In genomic region chr19:49892716-49893115, GRCh38 we compare ENCODE assay signal across 19 cellular contexts. TPM values are rescaled to one million over a fixed set of nuclear protein-coding genes. Genes with fewer than 3 reads are reported as not detected.
DNase-seq lines count a peak whose midpoint lies in the region; ATAC-seq and TF ChIP-seq lines count a peak whose summit lies in the region.
"Had no signal": no experiment of that assay in that cellular context is flagged by ENCODE, and none has a peak within 500 bp of the region (broad histone marks: within the 10 kb centered on the region; RNA-seq: fewer than 3 reads in every experiment).

No MANE protein-coding gene starts in this region.

- no peak for DNase-seq in activated naive CD4-positive, alpha-beta T cell treated with anti-CD3 and anti-CD28 coated beads, Interleukin-2, amount 10 ng/mL, durations not matched to agents 7 days and 5 days
- DNase-seq in activated naive CD4-positive, alpha-beta T cell (lab: John Stamatoyannopoulos, UW): no peak
- no peak for DNase-seq in central memory CD8-positive, alpha-beta T cell (ENCODE audit: low spot score in 2 of 2)
- DNase-seq in stimulated activated naive B cell treated with anti-CD40 and anti-IgM and Interleukin-4, amounts not matched to agents 10 μg/mL and 1 μg/mL and 100 μg/mL, for 72 hours: no peak
- DNase-seq in GM23248: no peak
- no peak for DNase-seq in NCI-H1436 (lab: John Stamatoyannopoulos, UW)
- DNase-seq: activated CD8-positive, alpha-beta memory T cell treated with anti-CD3 and anti-CD28 coated beads, Interleukin-2, amount 50 U/mL, for 4 hours; H9; left cardiac atrium; naive thymus-derived CD8-positive, alpha-beta T cell; NCI-H510A; stimulated activated CD4-positive, alpha-beta T cell treated with anti-CD3 and anti-CD28 coated beads, Interleukin-15, amount 100 ng/mL, for 24 hours; T1000 had no signal

- H2AFZ ChIP-seq in OCI-LY3 (ENCODE audit: low read depth, low read length): no peak overlapping the region
- no peak overlapping the region for H2AFZ ChIP-seq in GM23248

- H3K9me2 ChIP-seq in GM23248 (ENCODE audit: insufficient read depth): no peaks in the 10 kb centered on the region

- no peaks in the 10 kb centered on the region for H3K9me3 Mint-ChIP-seq in activated naive CD4-positive, alpha-beta T cell treated with anti-CD3 and anti-CD28 coated beads, Interleukin-2, amount 10 ng/mL, durations not matched to agents 7 days and 5 days
- no peaks in the 10 kb centered on the region for H3K9me3 Mint-ChIP-seq in central memory CD8-positive, alpha-beta T cell
- peaks cover 11 to 19% of the 10 kb centered on the region in 2 donors for H3K9me3 Mint-ChIP-seq in stimulated activated naive B cell treated with anti-CD40 and anti-IgM and Interleukin-4, amounts not matched to agents 10 μg/mL and 1 μg/mL and 100 μg/mL, for 72 hours
- H3K9me3 Mint-ChIP-seq: naive thymus-derived CD8-positive, alpha-beta T cell had no signal

- no peak overlapping the region for H3K27ac Mint-ChIP-seq in activated naive CD4-positive, alpha-beta T cell treated with anti-CD3 and anti-CD28 coated beads, Interleukin-2, amount 10 ng/mL, durations not matched to agents 7 days and 5 days
- peak overlapping the region; percentile 70 for H3K27ac Mint-ChIP-seq in central memory CD8-positive, alpha-beta T cell (ENCODE audit: low read depth)
- peak overlapping the region; percentile 96 for H3K27ac Mint-ChIP-seq in stimulated activated naive B cell treated with anti-CD40 and anti-IgM and Interleukin-4, amounts not matched to agents 10 μg/mL and 1 μg/mL and 100 μg/mL, for 72 hours

- peak overlapping the region; percentile 50; the same call in 1 of the 2 replicates for H3K9ac ChIP-seq in OCI-LY3 (ENCODE audit: low read length)
- no peak overlapping the region for H3K9ac ChIP-seq in GM23248

- peaks cover 44% of the 10 kb centered on the region for H3K79me2 ChIP-seq in OCI-LY3 (ENCODE audit: low read length)
- no peaks in the 10 kb centered on the region for H3K79me2 ChIP-seq in GM23248 (ENCODE audit: insufficient read depth)

- H3K9me3 ChIP-seq in OCI-LY3 (ENCODE audit: insufficient read depth, low read length) (no peaks in the 10 kb centered on the region), GM23248 (ENCODE audit: low read depth) (no peaks in the 10 kb centered on the region)

- H3K36me3 ChIP-seq in OCI-LY3 (replicated peaks; ENCODE audit: low read depth, low read length) (peaks cover 66% of the 10 kb centered on the region), GM23248 (ENCODE audit: low read depth) (no peaks in the 10 kb centered on the region)

- no peaks in the 10 kb centered on the region for H3F3A ChIP-seq in GM23248 (ENCODE audit: insufficient read depth)

- H3K4me2 ChIP-seq in OCI-LY3 (ENCODE audit: low read length) (peak overlapping the region; percentile 57), GM23248 (ENCODE audit: unreplicated experiment) (no peak overlapping the region)

- 44 to 68% methylated on average over 1 of the region's 1 CpG for WGBS in GM23248 (ENCODE audit: low coverage in 1 of 2, low lambda C conversion rate in 2 of 2, missing lambda C conversion rate in 2 of 2), 2 experiments

- H4K20me1 ChIP-seq in OCI-LY3 (ENCODE audit: insufficient read depth, low read length) (peaks cover 41% of the 10 kb centered on the region), GM23248 (ENCODE audit: insufficient read depth) (no peaks in the 10 kb centered on the region)

- TF ChIP-seq CTCF in OCI-LY3 (IDR thresholded peaks at IDR 0.05; ENCODE audit: low read depth, low read length): no peak

- ATAC-seq in central memory CD8-positive, alpha-beta T cell (replicated peaks; ENCODE audit: extremely low read depth, poor library complexity, severe bottlenecking): no peak
- ATAC-seq in stimulated activated naive B cell treated with anti-CD40 and anti-IgM and Interleukin-4, amounts not matched to agents 10 μg/mL and 1 μg/mL and 100 μg/mL, for 72 hours (replicated peaks): no peak
- ATAC-seq in HG03135 (IDR thresholded peaks at IDR 0.05; ENCODE audit: unreplicated experiment): no peak
- ATAC-seq: activated CD4-positive, CD25-positive, alpha-beta regulatory T cell treated with anti-CD3 and anti-CD28 coated beads, Interleukin-2, amount 50 U/mL, for 24 hours; left cardiac atrium; naive thymus-derived CD8-positive, alpha-beta T cell; sciatic nerve had no signal

- CTCF ChIA-PET in activated naive CD4-positive, alpha-beta T cell treated with anti-CD3 and anti-CD28 coated beads, Interleukin-2, amount 10 ng/mL, durations not matched to agents 7 days and 5 days (lab: Charles Lee): no interaction called here

- H3K4me1 Mint-ChIP-seq in activated naive CD4-positive, alpha-beta T cell treated with anti-CD3 and anti-CD28 coated beads, Interleukin-2, amount 10 ng/mL, durations not matched to agents 7 days and 5 days: peaks cover 37% of the 10 kb centered on the region
- peaks cover 18% of the 10 kb centered on the region for H3K4me1 Mint-ChIP-seq in central memory CD8-positive, alpha-beta T cell
- peaks cover 60 to 89% of the 10 kb centered on the region in 2 donors for H3K4me1 Mint-ChIP-seq in stimulated activated naive B cell treated with anti-CD40 and anti-IgM and Interleukin-4, amounts not matched to agents 10 μg/mL and 1 μg/mL and 100 μg/mL, for 72 hours

- peak overlapping the region; percentile 26 for H3K4me3 Mint-ChIP-seq in activated naive CD4-positive, alpha-beta T cell treated with anti-CD3 and anti-CD28 coated beads, Interleukin-2, amount 10 ng/mL, durations not matched to agents 7 days and 5 days
- H3K4me3 Mint-ChIP-seq in central memory CD8-positive, alpha-beta T cell: no peak overlapping the region
- peak overlapping the region; percentile 95 to 99 for H3K4me3 Mint-ChIP-seq in stimulated activated naive B cell treated with anti-CD40 and anti-IgM and Interleukin-4, amounts not matched to agents 10 μg/mL and 1 μg/mL and 100 μg/mL, for 72 hours
- H3K4me3 Mint-ChIP-seq: brain, H9 had no signal

- in situ Hi-C loops in GM23248 (cut with MboI): no loop called here

- H3K27ac ChIP-seq in OCI-LY3 (ENCODE audit: low read length) (peak overlapping the region; percentile 87), GM23248 (no peak overlapping the region)

- H3K36me3 Mint-ChIP-seq in activated naive CD4-positive, alpha-beta T cell treated with anti-CD3 and anti-CD28 coated beads, Interleukin-2, amount 10 ng/mL, durations not matched to agents 7 days and 5 days: peaks cover 2% of the 10 kb centered on the region
- peaks cover 11% of the 10 kb centered on the region for H3K36me3 Mint-ChIP-seq in central memory CD8-positive, alpha-beta T cell (ENCODE audit: insufficient read depth)
- H3K36me3 Mint-ChIP-seq in stimulated activated naive B cell treated with anti-CD40 and anti-IgM and Interleukin-4, amounts not matched to agents 10 μg/mL and 1 μg/mL and 100 μg/mL, for 72 hours: peaks cover 80 to 95% of the 10 kb centered on the region in 2 donors

- peaks cover 43% of the 10 kb centered on the region for H3K27me3 Mint-ChIP-seq in activated naive CD4-positive, alpha-beta T cell treated with anti-CD3 and anti-CD28 coated beads, Interleukin-2, amount 10 ng/mL, durations not matched to agents 7 days and 5 days
- no peaks in the 10 kb centered on the region for H3K27me3 Mint-ChIP-seq in central memory CD8-positive, alpha-beta T cell
- no peaks in the 10 kb centered on the region for H3K27me3 Mint-ChIP-seq in stimulated activated naive B cell treated with anti-CD40 and anti-IgM and Interleukin-4, amounts not matched to agents 10 μg/mL and 1 μg/mL and 100 μg/mL, for 72 hours
- H3K27me3 Mint-ChIP-seq: naive thymus-derived CD8-positive, alpha-beta T cell had no signal

- no peaks in the 10 kb centered on the region for H3K27me3 ChIP-seq in OCI-LY3 (ENCODE audit: low read depth, low read length)
- H3K27me3 ChIP-seq in GM23248 (replicated peaks; ENCODE audit: insufficient read depth): no peaks in the 10 kb centered on the region

- H3K4me1 ChIP-seq in OCI-LY3 (ENCODE audit: low read length): peaks cover 74% of the 10 kb centered on the region
- H3K4me1 ChIP-seq in GM23248 (ENCODE audit: insufficient read depth): peaks cover 4% of the 10 kb centered on the region; the same call in 1 of the 2 replicates

- H3K4me3 ChIP-seq in OCI-LY3 (ENCODE audit: low read length) (peak overlapping the region; percentile 64), GM23248 (no peak overlapping the region)

RNA-seq across cellular contexts. Expression of gene IL4I1, which starts 4.0 kb away (rescaled TPM):
- total RNA-seq in GM23248 (2014; rRNA removed; shearing (Covaris generic)): not detected in 2 replicates
- 0.66 and 0.91 TPM in 2 replicates for polyA plus RNA-seq in GM23248 (2016; fragmentation: Nextera tagmentation; extraction: Ambion mirVana)
- total RNA-seq: SK-MEL-5 had no signal

RNA-seq across cellular contexts. Expression of gene TBC1D17, which starts 15.2 kb away (rescaled TPM):
- 6.3 and 6.6 TPM in 2 replicates for total RNA-seq in GM23248 (2014; rRNA removed; shearing (Covaris generic))
- polyA plus RNA-seq in GM23248 (2016; fragmentation: Nextera tagmentation; extraction: Ambion mirVana): 32.4 and 33.0 TPM in 2 replicates

RNA-seq across cellular contexts. Expression of gene AKT1S1, which starts 15.6 kb away (rescaled TPM):
- 11.6 and 17.3 TPM in 2 replicates for total RNA-seq in GM23248 (2014; rRNA removed; shearing (Covaris generic))
- polyA plus RNA-seq in GM23248 (2016; fragmentation: Nextera tagmentation; extraction: Ambion mirVana): 60.4 and 65.2 TPM in 2 replicates

RNA-seq across cellular contexts. Expression of gene PNKP, which starts 25.3 kb away (rescaled TPM):
- total RNA-seq in GM23248 (2014; rRNA removed; shearing (Covaris generic)): 31.5 and 35.9 TPM in 2 replicates
- polyA plus RNA-seq in GM23248 (2016; fragmentation: Nextera tagmentation; extraction: Ambion mirVana): 32.7 and 42.2 TPM in 2 replicates

RNA-seq across cellular contexts. Expression of gene ATF5, which starts 36.3 kb away (rescaled TPM):
- total RNA-seq in GM23248 (2014; rRNA removed; shearing (Covaris generic)): 8.9 and 19.1 TPM in 2 replicates
- polyA plus RNA-seq in GM23248 (2016; fragmentation: Nextera tagmentation; extraction: Ambion mirVana): 8.0 and 8.9 TPM in 2 replicates
